8 cellular contexts compared by ENCODE assay signal in the genomic region with DNA sequence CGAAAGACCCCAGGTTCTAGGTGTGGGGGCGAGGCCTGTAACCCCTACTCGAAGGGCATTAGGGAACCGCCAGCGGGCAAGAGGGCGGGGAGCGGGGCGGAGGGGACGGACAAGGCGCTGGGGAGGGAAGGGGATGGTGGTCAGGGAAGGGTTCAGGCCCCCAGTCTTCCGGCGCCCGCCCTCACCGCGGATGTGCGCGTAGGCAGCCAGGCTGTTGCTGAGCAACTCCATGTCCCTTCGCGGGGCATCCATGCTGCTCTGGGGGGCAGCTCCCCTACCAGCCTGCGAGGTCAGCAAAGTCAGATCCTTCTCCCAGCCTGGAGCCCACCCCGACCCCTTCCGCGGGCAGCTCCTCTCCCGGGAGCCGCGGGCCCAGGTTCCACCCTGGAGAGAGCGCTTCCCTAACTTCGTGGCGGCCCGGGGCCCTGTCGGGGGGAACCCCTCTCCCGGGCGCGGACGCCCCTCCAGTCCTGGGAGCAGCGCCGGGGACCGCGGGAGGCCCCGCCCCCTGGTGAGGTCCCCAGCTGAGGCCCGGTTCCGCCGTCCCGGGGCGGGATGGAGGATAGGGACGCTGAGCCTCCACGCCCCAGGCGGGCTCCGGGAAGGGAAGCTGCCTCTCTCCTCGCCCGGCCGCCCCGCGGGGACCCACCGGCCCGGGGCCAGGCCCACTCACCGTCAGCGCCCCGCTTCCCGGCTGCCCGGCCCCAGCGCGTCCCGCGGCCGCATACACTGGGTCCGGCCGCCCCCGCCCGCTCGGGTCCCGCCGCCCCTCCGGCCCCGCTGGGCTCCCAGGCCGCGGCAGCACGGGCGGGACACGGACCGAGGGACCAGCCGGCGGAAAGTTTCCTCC. TPM values are rescaled to one million over a fixed set of nuclear protein-coding genes. Genes with fewer than 3 reads are reported as not detected.
DNase-seq lines count a peak whose midpoint lies in the region; ATAC-seq, FAIRE-seq and TF ChIP-seq lines count a peak whose summit lies in the region.

No MANE protein-coding gene starts in this region.

- TF ChIP-seq POLR2A in GM12878 (IDR thresholded peaks at IDR 0.05; ENCODE audit: low read depth, low read length) = 0 out of 2 replicates have a peak, but pooled peaks have one; percentile 18

- SMC1A ChIA-PET in GM12878 (lab: Charles Lee; ENCODE audit: uncharacterized antibody, unreplicated experiment) = interaction anchor here (0.7 to 1.5 kb wide), 3 partner anchors 18 to 99 kb away, joined by 3 read pairs; no protein-coding TSS in a partner anchor

- POLR2A ChIA-PET in Panc1 (lab: Charles Lee) = no interaction called here
- POLR2A ChIA-PET in GM12878 (lab: Charles Lee) = interaction anchor here (0.8 to 1.3 kb wide), 2 partner anchors 15 to 16 kb away, joined by 4 read pairs; partner anchors contain the start of gene SH3D21

- peak overlapping the region; percentile 53 for H3K4me3 Mint-ChIP-seq in activated naive CD4-positive, alpha-beta T cell treated with anti-CD3 and anti-CD28 coated beads for 36 hours
- peak overlapping the region; percentile 78 to 83 (median 82) for H3K4me3 Mint-ChIP-seq in immature natural killer cell

- CTCF ChIA-PET in activated naive CD4-positive, alpha-beta T cell treated with anti-CD3 and anti-CD28 coated beads for 36 hours (lab: Charles Lee) = interaction anchor here (1.2 kb wide), 2 partner anchors 23 to 44 kb away, joined by 4 to 5 read pairs; no protein-coding TSS in a partner anchor
- CTCF ChIA-PET in Panc1 (lab: Charles Lee) = interaction anchor here (0.6 to 1.2 kb wide), 3 partner anchors 46 to 135 kb away, joined by 5 to 8 read pairs (median 7); no protein-coding TSS in a partner anchor
- CTCF ChIA-PET in GM12878 (lab: Yijun Ruan, JAX) = interaction anchor here (0.6 to 1.7 kb wide), 7 partner anchors 17 to 174 kb away, joined by 3 to 10 read pairs (median 4); partner anchors contain the start of genes SH3D21 and TRAPPC3

- FAIRE-seq in GM12878 (lab: Jason Lieb, UNC) = no peak

- H3K27ac Mint-ChIP-seq in activated naive CD4-positive, alpha-beta T cell treated with anti-CD3 and anti-CD28 coated beads for 36 hours = no peak overlapping the region
- H3K27ac Mint-ChIP-seq in immature natural killer cell = peak overlapping the region in 5 of 6 donors; percentile 62 to 87 (median 71)

- 5% methylated on average over 36 of the region's 83 CpGs for WGBS in GM12878 (ENCODE audit: insufficient coverage, insufficient replicate concordance, low lambda C conversion rate, missing lambda C conversion rate)

- H3K9me3 ChIP-seq in Panc1 (ENCODE audit: control insufficient read depth, insufficient read depth, low read depth, low read length) = no peaks in the 10 kb centered on the region
- H3K9me3 ChIP-seq in GM12878 (replicated peaks; ENCODE audit: control insufficient read depth, insufficient read depth, low read length) = no peaks in the 10 kb centered on the region

- TF ChIP-seq CTCF in Panc1 (IDR thresholded peaks at IDR 0.05) (no peak), GM12878 (IDR thresholded peaks at IDR 0.05 in 2 of 3, conservative IDR thresholded peaks at IDR 0.05 in 1 of 3; ENCODE audit: control insufficient read depth in 2 of 3, extremely low read depth in 1 of 3, insufficient read depth in 1 of 3, low read depth in 3 of 3, low read length in 3 of 3) (no peak)

- H3K79me2 ChIP-seq in GM12878 (ENCODE audit: control insufficient read depth, insufficient read depth, low read length) = no peaks in the 10 kb centered on the region

- peak overlapping the region; percentile 93 for H3K4me2 ChIP-seq in GM12878 (ENCODE audit: control insufficient read depth, insufficient read depth)

- peak overlapping the region; percentile 56 to 72 for H3K4me3 ChIP-seq in Panc1 (ENCODE audit: low read depth in 2 of 2, low read length in 2 of 2)
- peak overlapping the region; percentile 70; the same call in 1 of the 2 replicates for H3K4me3 ChIP-seq in GM12878

- H3K36me3 Mint-ChIP-seq in activated naive CD4-positive, alpha-beta T cell treated with anti-CD3 and anti-CD28 coated beads for 36 hours (ENCODE audit: low read depth) = no peaks in the 10 kb centered on the region
- no peaks in the 10 kb centered on the region for H3K36me3 Mint-ChIP-seq in immature natural killer cell

- peak overlapping the region; percentile 44; the same call in 1 of the 2 replicates for H3K9ac ChIP-seq in GM12878 (ENCODE audit: control insufficient read depth, insufficient read depth, low read length)

- TF ChIP-seq EP300 in GM12878 (IDR thresholded peaks at IDR 0.05; ENCODE audit: borderline replicate concordance in 1 of 2, control insufficient read depth in 1 of 2, low read depth in 2 of 2, low read length in 2 of 2) = no peak

- H3K4me1 Mint-ChIP-seq in activated naive CD4-positive, alpha-beta T cell treated with anti-CD3 and anti-CD28 coated beads for 36 hours (ENCODE audit: low read depth) = peaks cover 16% of the 10 kb centered on the region
- peaks cover 25 to 30% of the 10 kb centered on the region in 2 donors for H3K4me1 Mint-ChIP-seq in immature natural killer cell

- no peaks in the 10 kb centered on the region for H3K36me3 ChIP-seq in Panc1 (ENCODE audit: control insufficient read depth, insufficient read depth, low read length)
- no peaks in the 10 kb centered on the region for H3K36me3 ChIP-seq in GM12878 (ENCODE audit: control insufficient read depth in 2 of 2, insufficient read depth in 2 of 2, low read length in 1 of 2)

- peak overlapping the region; percentile 81 for H3K27ac ChIP-seq in Panc1 (ENCODE audit: low read length)
- H3K27ac ChIP-seq in GM12878 (ENCODE audit: control insufficient read depth, insufficient read depth) = no peak overlapping the region

- RAD21 ChIA-PET in GM12878 (lab: Charles Lee; ENCODE audit: unreplicated experiment) = interaction anchor here (0.6 to 1.9 kb wide), 7 partner anchors 13 to 99 kb away, joined by 3 to 5 read pairs (median 4); partner anchors contain the start of gene SH3D21

- H3K27me3 ChIP-seq in Panc1 (ENCODE audit: control insufficient read depth, insufficient read depth, low read length) (no peaks in the 10 kb centered on the region), GM12878 (replicated peaks in 1 of 2; ENCODE audit: control insufficient read depth in 2 of 2, insufficient read depth in 2 of 2, low read length in 1 of 2) (no peaks in the 10 kb centered on the region)

- intact Hi-C loops in activated naive CD4-positive, alpha-beta T cell treated with anti-CD3 and anti-CD28 coated beads for 36 hours (cut with micrococcal nuclease) = loop anchor here (1.0 to 2.0 kb wide), 2 partner anchors 16 to 46 kb away; partner anchors contain the start of gene SH3D21
- intact Hi-C loops in Panc1 (cut with micrococcal nuclease; ENCODE audit: unreplicated experiment) (no loop called here), GM12878 (cut with micrococcal nuclease; ENCODE audit: unreplicated experiment) (no loop called here)

- H3K27me3 Mint-ChIP-seq in activated naive CD4-positive, alpha-beta T cell treated with anti-CD3 and anti-CD28 coated beads for 36 hours (ENCODE audit: low read depth) = peaks cover 5% of the 10 kb centered on the region
- H3K27me3 Mint-ChIP-seq in immature natural killer cell (ENCODE audit: low read depth in 3 of 3) = peaks cover 0 to 5% (median 2%) of the 10 kb centered on the region in 3 donors

- ATAC-seq in Panc1 (peak; percentile 67), GM12878 (peak; percentile 65)

- DNase-seq in activated naive CD4-positive, alpha-beta T cell treated with anti-CD3 and anti-CD28 coated beads for 36 hours = peak; percentile 46
- no peak for DNase-seq in activated naive CD4-positive, alpha-beta T cell treated with anti-CD3 and anti-CD28 coated beads, Interleukin-2, amount 50 U/mL, for 16 hours
- DNase-seq in Panc1 (ENCODE audit: low read depth, low spot score) (no peak), GM12878 (ENCODE audit: low read depth, low spot score) (no peak), immature natural killer cell (peak; percentile 63 to 68 (median 65)), DMS153 treated with DMSO at 0.1 percent for 48 hours (lab: John Stamatoyannopoulos, UW; ENCODE audit: unreplicated experiment) (no peak), midbrain (lab: John Stamatoyannopoulos, UW) (no peak)
- peak; percentile 25 for DNase-seq in stimulated activated CD4-positive, alpha-beta T cell treated with anti-CD3 and anti-CD28 coated beads, Interleukin-4, amount 100 ng/mL, for 24 hours

- H2AFZ ChIP-seq in GM12878 (ENCODE audit: control insufficient read depth, low read depth, low read length) = no peak overlapping the region; the same call in 1 of the 2 replicates

- no peak for TF ChIP-seq RAD21 in GM12878 (IDR thresholded peaks at IDR 0.05; ENCODE audit: insufficient read depth, low read depth, low read length)

- H3K4me1 ChIP-seq in Panc1 (ENCODE audit: control insufficient read depth, insufficient read depth, low read length) (peaks cover 19% of the 10 kb centered on the region), GM12878 (ENCODE audit: control insufficient read depth, insufficient read depth, low read length) (peaks cover 24% of the 10 kb centered on the region)

- H3K9me3 Mint-ChIP-seq in activated naive CD4-positive, alpha-beta T cell treated with anti-CD3 and anti-CD28 coated beads for 36 hours = no peaks in the 10 kb centered on the region
- H3K9me3 Mint-ChIP-seq in immature natural killer cell = no peaks in the 10 kb centered on the region

- in situ Hi-C loops in Panc1 (cut with HindIII; ENCODE audit: low pct_unique_long_range_greater_than_20kb, low sequenced_read_pairs) (no loop called here), GM12878 (cut with MboI) (no loop called here)

- BruUV-seq in Panc1 (replicated peaks; lab: Mats Ljungman, UMichigan) (no TSS peak), GM12878 (replicated peaks; lab: Mats Ljungman, UMichigan) (no TSS peak)

- H4K20me1 ChIP-seq in GM12878 (ENCODE audit: control insufficient read depth, insufficient read depth) = no peaks in the 10 kb centered on the region

RNA-seq across cellular contexts. Expression of gene EVA1B, which starts 0.4 kb away (rescaled TPM):
- 1 to 10 TPM; 1.9 to 2.1 TPM for total RNA-seq in activated naive CD4-positive, alpha-beta T cell treated with anti-CD3 and anti-CD28 coated beads for 36 hours
- 79.0 TPM for total RNA-seq in Panc1 (2021; ENCODE audit: unreplicated experiment)
- polyA plus RNA-seq in Panc1 (2012; ENCODE audit: insufficient read length) = 196 TPM
- total RNA-seq in GM12878 (2013; cell fraction: nucleolus; rRNA removed) = 1.2 TPM in 1 of 2 replicates, not detected in the other
- 6.4 and 6.9 TPM in 2 replicates for total RNA-seq in GM12878 (2014; rRNA removed)
- total RNA-seq in GM12878 (2014; rRNA removed; fragmentation: Illumina TruSeq; extraction: Trizol) = 0.32 and 0.45 TPM in 2 replicates
- total RNA-seq in GM12878 (2021) = 5.3 and 6.1 TPM in 2 replicates
- 2.1 TPM for polyA plus RNA-seq in GM12878 (2011; ENCODE audit: low read depth)
- polyA plus RNA-seq in GM12878 (2011; rRNA removed) = 0.58 TPM in 1 of 2 replicates, not detected in the other
- 1.5 and 2.1 TPM in 2 replicates for polyA plus RNA-seq in GM12878 (2011; cell fraction: cytosol; rRNA removed)
- 1.0 TPM in 2 replicates for polyA plus RNA-seq in GM12878 (2011; cell fraction: nucleus; rRNA removed)
- polyA plus RNA-seq in GM12878 (2012) = 9.5 and 12.8 TPM in 2 replicates
- not detected in 2 replicates for polyA plus RNA-seq in GM12878 (2014; fragmentation: Illumina TruSeq; extraction: Trizol)
- under 1 TPM in 1 of 2 experiments, not detected in 1; 0.15 TPM for polyA plus RNA-seq in GM12878 (2014; fragmentation: Nextera tagmentation; extraction: Ambion mirVana)
- polyA plus RNA-seq in GM12878 (2014; rRNA removed) = 3.4 and 6.7 TPM in 2 replicates
- 1 to 10 TPM; 2.7 to 3.2 TPM for polyA plus RNA-seq in GM12878 (2016; fragmentation: Nextera tagmentation; extraction: Ambion mirVana)
- 0.21 TPM in 1 of 2 replicates, not detected in the other for polyA minus RNA-seq in GM12878 (2011; rRNA and poly(A)+ RNA removed)
- polyA minus RNA-seq in GM12878 (2011; cell fraction: cytosol; rRNA and poly(A)+ RNA removed) = not detected in 2 replicates
- not detected in 2 replicates for polyA minus RNA-seq in GM12878 (2011; cell fraction: nucleus; rRNA and poly(A)+ RNA removed)
- polyA plus RNA-seq in immature natural killer cell = 10 to 100 TPM in 2 of 3 donors, 1 to 10 TPM in 1; 8.8 to 29.2 (median 11.1) TPM

RNA-seq across cellular contexts. Expression of gene SH3D21, which starts 16.8 kb away (rescaled TPM):
- total RNA-seq in activated naive CD4-positive, alpha-beta T cell treated with anti-CD3 and anti-CD28 coated beads for 36 hours = 1 to 10 TPM; 2.3 to 2.7 TPM
- total RNA-seq in Panc1 (2021; ENCODE audit: unreplicated experiment) = 18.9 TPM
- polyA plus RNA-seq in Panc1 (2012; ENCODE audit: insufficient read length) = 19.9 TPM
- total RNA-seq in GM12878 (2013; cell fraction: nucleolus; rRNA removed) = 31.8 and 32.6 TPM in 2 replicates
- total RNA-seq in GM12878 (2014; rRNA removed) = 1.9 and 3.2 TPM in 2 replicates
- total RNA-seq in GM12878 (2014; rRNA removed; fragmentation: Illumina TruSeq; extraction: Trizol) = 2.1 and 2.4 TPM in 2 replicates
- 4.9 and 5.5 TPM in 2 replicates for total RNA-seq in GM12878 (2021)
- polyA plus RNA-seq in GM12878 (2011; ENCODE audit: low read depth) = 17.9 TPM
- 2.1 and 2.5 TPM in 2 replicates for polyA plus RNA-seq in GM12878 (2011; rRNA removed)
- 1.9 and 2.3 TPM in 2 replicates for polyA plus RNA-seq in GM12878 (2011; cell fraction: cytosol; rRNA removed)
- 24.3 and 33.9 TPM in 2 replicates for polyA plus RNA-seq in GM12878 (2011; cell fraction: nucleus; rRNA removed)
- 17.2 and 21.1 TPM in 2 replicates for polyA plus RNA-seq in GM12878 (2012)
- polyA plus RNA-seq in GM12878 (2014; fragmentation: Illumina TruSeq; extraction: Trizol) = 2.3 and 5.1 TPM in 2 replicates
- polyA plus RNA-seq in GM12878 (2014; fragmentation: Nextera tagmentation; extraction: Ambion mirVana) = under 1 TPM; 0.06 to 0.11 TPM
- polyA plus RNA-seq in GM12878 (2014; rRNA removed) = 5.7 and 5.9 TPM in 2 replicates
- polyA plus RNA-seq in GM12878 (2016; fragmentation: Nextera tagmentation; extraction: Ambion mirVana) = 1 to 10 TPM in 1 of 2 experiments, under 1 TPM in 1; 0.19 to 2.1 TPM
- 0.88 and 4.3 TPM in 2 replicates for polyA minus RNA-seq in GM12878 (2011; rRNA and poly(A)+ RNA removed)
- polyA minus RNA-seq in GM12878 (2011; cell fraction: cytosol; rRNA and poly(A)+ RNA removed) = 0.62 and 1.7 TPM in 2 replicates
- 4.8 and 7.2 TPM in 2 replicates for polyA minus RNA-seq in GM12878 (2011; cell fraction: nucleus; rRNA and poly(A)+ RNA removed)
- polyA plus RNA-seq in immature natural killer cell = under 1 TPM in 2 of 3 donors, not detected in 1; 0.26 to 0.96 TPM

Comparison
In these comparisons a context has a peak if more than half of its experiments do, and no peak if none do; other contexts are left out.
1. DNase-seq: peak in activated naive CD4-positive, alpha-beta T cell treated with anti-CD3 and anti-CD28 coated beads for 36 hours (single experiment), immature natural killer cell (3 of 3) and stimulated activated CD4-positive, alpha-beta T cell treated with anti-CD3 and anti-CD28 coated beads, Interleukin-4, amount 100 ng/mL, for 24 hours (single experiment); none in activated naive CD4-positive, alpha-beta T cell treated with anti-CD3 and anti-CD28 coated beads, Interleukin-2, amount 50 U/mL, for 16 hours (single experiment), Panc1 (single experiment), GM12878 (single experiment), DMS153 treated with DMSO at 0.1 percent for 48 hours (single experiment) and midbrain (single experiment).
2. RNA of gene EVA1B, which starts 0.4 kb away (total RNA-seq): 79.0 TPM in Panc1 (single experiment); 0.32 to 6.9 TPM in GM12878 and 1.9 to 2.1 TPM in activated naive CD4-positive, alpha-beta T cell treated with anti-CD3 and anti-CD28 coated beads for 36 hours; every median in the first group is over 10 times any median in the second.